ENCODE assay signal across 1 cellular context in genomic region chr22:44701824-44702478, GRCh38.
TF ChIP-seq lines count a peak whose summit lies in the region.

TSS of gene PRR5 (plus strand) at chr22:44702204. CDS start at chr22:44702475, 271 bp downstream.

TF ChIP-seq in HepG2, 621 proteins besides CTCF, POLR2A, EP300 and RAD21 (continued from another document and continues in another):
- TF ChIP-seq ZBTB14 (CRISPR knock-in tag; IDR thresholded peaks at IDR 0.05) (peak; percentile 39; the same call in 1 of the 2 replicates), ZNF33A (CRISPR knock-in tag; IDR thresholded peaks at IDR 0.05; ENCODE audit: borderline replicate concordance) (no peak), LCORL (IDR thresholded peaks at IDR 0.05) (no peak), LCORL (CRISPR knock-in tag; IDR thresholded peaks at IDR 0.05) (no peak; the same call in 1 of the 2 replicates), ZNF124 (CRISPR knock-in tag; IDR thresholded peaks at IDR 0.05) (no peak), NR2F1 (CRISPR knock-in tag; IDR thresholded peaks at IDR 0.05) (no peak), ZNF768 (CRISPR knock-in tag; IDR thresholded peaks at IDR 0.05) (0 out of 2 replicates have a peak, but pooled peaks have one; percentile 32), CENPT (CRISPR knock-in tag; IDR thresholded peaks at IDR 0.05; ENCODE audit: low read depth) (no peak), SNAPC4 (CRISPR knock-in tag; IDR thresholded peaks at IDR 0.05) (no peak), GZF1 (CRISPR knock-in tag; IDR thresholded peaks at IDR 0.05) (no peak), KLF13 (CRISPR knock-in tag; IDR thresholded peaks at IDR 0.05) (no peak), ELK4 (CRISPR knock-in tag; IDR thresholded peaks at IDR 0.05; ENCODE audit: borderline replicate concordance) (no peak), FIP1L1 (IDR thresholded peaks at IDR 0.05; ENCODE audit: borderline replicate concordance, insufficient read depth, low read depth, low read length) (no peak), CEBPG (CRISPR knock-in tag; IDR thresholded peaks at IDR 0.05) (no peak), SIX1 (CRISPR knock-in tag; IDR thresholded peaks at IDR 0.05; ENCODE audit: borderline replicate concordance) (no peak), ZNF235 (CRISPR knock-in tag; IDR thresholded peaks at IDR 0.05; ENCODE audit: borderline replicate concordance) (no peak), TARDBP (CRISPR knock-in tag; IDR thresholded peaks at IDR 0.05) (no peak), TCF12 (IDR thresholded peaks at IDR 0.05) (no peak), TCF12 (CRISPR knock-in tag; IDR thresholded peaks at IDR 0.05) (no peak), ZNF709 (CRISPR knock-in tag; IDR thresholded peaks at IDR 0.05) (no peak), ZNF501 (CRISPR knock-in tag; IDR thresholded peaks at IDR 0.05) (no peak), YY1 (IDR thresholded peaks at IDR 0.05; ENCODE audit: insufficient read depth, insufficient replicate concordance, low read depth, low read length) (no peak), ZNF772 (CRISPR knock-in tag; IDR thresholded peaks at IDR 0.05) (peak; percentile 26; the same call in 1 of the 2 replicates), ZBTB49 (CRISPR knock-in tag; IDR thresholded peaks at IDR 0.05; ENCODE audit: borderline replicate concordance) (no peak), ZFP36L1 (CRISPR knock-in tag; IDR thresholded peaks at IDR 0.05) (no peak), DMTF1 (CRISPR knock-in tag; IDR thresholded peaks at IDR 0.05) (no peak), ZNF567 (CRISPR knock-in tag; IDR thresholded peaks at IDR 0.05; ENCODE audit: borderline replicate concordance) (no peak), JDP2 (CRISPR knock-in tag; IDR thresholded peaks at IDR 0.05; ENCODE audit: borderline replicate concordance) (no peak), ZNF337 (CRISPR knock-in tag; IDR thresholded peaks at IDR 0.05; ENCODE audit: borderline replicate concordance, low read depth) (no peak), TBX2 (CRISPR knock-in tag; IDR thresholded peaks at IDR 0.05; ENCODE audit: borderline replicate concordance) (no peak; the same call in 1 of the 2 replicates), CCAR2 (optimal IDR thresholded peaks at IDR 0.05; ENCODE audit: low read depth, low read length) (no peak), CREM (IDR thresholded peaks at IDR 0.05) (no peak), CREM (CRISPR knock-in tag; IDR thresholded peaks at IDR 0.05) (no peak), RFX5 (IDR thresholded peaks at IDR 0.05; ENCODE audit: low read depth, low read length) (no peak), HBP1 (CRISPR knock-in tag; IDR thresholded peaks at IDR 0.05; ENCODE audit: low read depth) (no peak), HNRNPUL1 (IDR thresholded peaks at IDR 0.05; ENCODE audit: low read depth, low read length) (peak; percentile 76; the same call in 1 of the 2 replicates), ZBTB39 (CRISPR knock-in tag; IDR thresholded peaks at IDR 0.05) (no peak), ETV6 (CRISPR knock-in tag; conservative IDR thresholded peaks at IDR 0.05) (no peak), KAT8 (CRISPR knock-in tag; IDR thresholded peaks at IDR 0.05) (0 out of 2 replicates have a peak, but pooled peaks have one; percentile 41), CC2D1A (CRISPR knock-in tag; IDR thresholded peaks at IDR 0.05) (no peak), MED1 (CRISPR knock-in tag; IDR thresholded peaks at IDR 0.05) (peak; percentile 38; the same call in 1 of the 2 replicates), ZHX1 (CRISPR knock-in tag; IDR thresholded peaks at IDR 0.05; ENCODE audit: low read depth) (no peak), NAIF1 (CRISPR knock-in tag; IDR thresholded peaks at IDR 0.05; ENCODE audit: borderline replicate concordance) (no peak), ZNF782 (CRISPR knock-in tag; IDR thresholded peaks at IDR 0.05; ENCODE audit: borderline replicate concordance) (no peak), NCOR1 (IDR thresholded peaks at IDR 0.05; ENCODE audit: borderline replicate concordance, low read length) (no peak), FOXA3 (CRISPR knock-in tag; IDR thresholded peaks at IDR 0.05) (no peak), MLLT10 (CRISPR knock-in tag; IDR thresholded peaks at IDR 0.05) (no peak), CBX5 (CRISPR knock-in tag; IDR thresholded peaks at IDR 0.05; ENCODE audit: borderline replicate concordance) (no peak), ONECUT2 (CRISPR knock-in tag; IDR thresholded peaks at IDR 0.05) (no peak)
